In the genomic region with DNA sequence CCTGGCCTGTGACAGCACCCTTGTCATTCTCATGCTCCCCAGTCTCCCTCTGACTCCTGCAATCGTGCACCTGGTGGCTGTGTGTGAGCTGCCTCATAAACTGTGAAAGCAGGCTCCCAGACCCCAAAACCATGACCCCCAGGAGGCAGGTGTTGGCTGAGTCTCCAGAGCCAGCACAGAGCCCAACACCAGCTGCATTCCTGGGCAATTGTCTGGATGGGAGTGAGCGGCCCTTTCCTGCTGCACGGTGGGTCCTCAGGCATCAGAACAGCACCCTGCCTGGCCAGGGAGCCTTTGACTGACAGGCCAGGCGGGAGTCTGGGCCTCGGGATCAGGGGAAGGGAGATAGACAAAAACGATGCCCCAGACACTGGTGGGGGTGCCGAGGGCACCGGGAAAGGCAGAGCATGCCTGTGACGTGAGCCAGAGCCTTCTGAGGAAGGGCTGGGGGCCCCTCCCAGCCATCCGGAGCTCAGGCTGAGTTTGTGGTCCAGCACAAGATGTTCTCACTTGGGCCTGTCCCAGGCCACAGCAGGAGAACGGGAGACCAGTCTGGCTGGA, we compare ENCODE assay signal across 18 cellular contexts.
DNase-seq lines count a peak whose midpoint lies in the region; ATAC-seq and TF ChIP-seq lines count a peak whose summit lies in the region.
"Had no signal": no experiment of that assay in that cellular context is flagged by ENCODE, and none has a peak within 500 bp of the region (broad histone marks: within the 10 kb centered on the region; RNA-seq: fewer than 3 reads in every experiment).

No MANE protein-coding gene starts in this region.

- no peaks in the 10 kb centered on the region for H3K27me3 Mint-ChIP-seq in activated CD8-positive, alpha-beta T cell treated with anti-CD3 and anti-CD28 coated beads, Interleukin-2, amount 10 ng/mL, durations not matched to agents 7 days and 5 days (ENCODE audit: low read depth)
- peaks cover 4% of the 10 kb centered on the region for H3K27me3 Mint-ChIP-seq in activated CD8-positive, alpha-beta T cell treated with anti-CD3 and anti-CD28 coated beads for 36 hours

- 44 to 55% (median 54%) methylated on average over 10 to 11 of the region's 11 CpGs for WGBS in stomach, 5 donors

- no peak overlapping the region for H3K27ac ChIP-seq in stomach
- H3K27ac ChIP-seq: body of pancreas, thoracic aorta, VCaP had no signal

- H3K4me1 ChIP-seq in NT2/D1 (ENCODE audit: insufficient read depth, insufficient read length) (peaks cover 2% of the 10 kb centered on the region), stomach (no peaks in the 10 kb centered on the region)
- H3K4me1 ChIP-seq: body of pancreas had no signal

- H3K36me3 Mint-ChIP-seq in activated CD8-positive, alpha-beta T cell treated with anti-CD3 and anti-CD28 coated beads, Interleukin-2, amount 10 ng/mL, durations not matched to agents 7 days and 5 days (ENCODE audit: low read depth), result no peaks in the 10 kb centered on the region
- H3K36me3 Mint-ChIP-seq in activated CD8-positive, alpha-beta T cell treated with anti-CD3 and anti-CD28 coated beads for 36 hours (ENCODE audit: low read depth), result no peaks in the 10 kb centered on the region
- H3K36me3 Mint-ChIP-seq: T-cell had no signal

- H3K36me3 ChIP-seq in NT2/D1 (ENCODE audit: insufficient read depth, insufficient read length, low read length) (no peaks in the 10 kb centered on the region), stomach (no peaks in the 10 kb centered on the region)
- H3K36me3 ChIP-seq: thoracic aorta had no signal

- CTCF ChIA-PET in activated CD8-positive, alpha-beta T cell treated with anti-CD3 and anti-CD28 coated beads, Interleukin-2, amount 10 ng/mL, durations not matched to agents 7 days and 5 days (lab: Charles Lee), result no interaction called here
- CTCF ChIA-PET in activated CD8-positive, alpha-beta T cell treated with anti-CD3 and anti-CD28 coated beads for 36 hours (lab: Charles Lee), result no interaction called here

- no peak for ATAC-seq in activated CD8-positive, alpha-beta T cell treated with anti-CD3 and anti-CD28 coated beads, Interleukin-2, amount 10 ng/mL, durations not matched to agents 7 days and 5 days
- ATAC-seq in activated CD8-positive, alpha-beta T cell treated with anti-CD3 and anti-CD28 coated beads for 36 hours, result no peak
- ATAC-seq in GM21619 (IDR thresholded peaks at IDR 0.05; ENCODE audit: unreplicated experiment), result no peak
- ATAC-seq: body of pancreas, T-cell had no signal

- H3K4me3 ChIP-seq in NT2/D1 (ENCODE audit: insufficient read length, low read depth) (no peak overlapping the region), stomach (no peak overlapping the region)
- H3K4me3 ChIP-seq: body of pancreas, thoracic aorta had no signal

- H3K9me3 Mint-ChIP-seq in activated CD8-positive, alpha-beta T cell treated with anti-CD3 and anti-CD28 coated beads, Interleukin-2, amount 10 ng/mL, durations not matched to agents 7 days and 5 days (ENCODE audit: insufficient read depth), result no peaks in the 10 kb centered on the region
- no peaks in the 10 kb centered on the region for H3K9me3 Mint-ChIP-seq in activated CD8-positive, alpha-beta T cell treated with anti-CD3 and anti-CD28 coated beads for 36 hours
- H3K9me3 Mint-ChIP-seq: T-cell had no signal

- H3K9me3 ChIP-seq in NT2/D1 (ENCODE audit: insufficient read depth, low read length) (no peaks in the 10 kb centered on the region), stomach (no peaks in the 10 kb centered on the region)
- H3K9me3 ChIP-seq: body of pancreas, thoracic aorta had no signal

- TF ChIP-seq EP300 in stomach (IDR thresholded peaks at IDR 0.05), result no peak

- H3K4me1 Mint-ChIP-seq in activated CD8-positive, alpha-beta T cell treated with anti-CD3 and anti-CD28 coated beads, Interleukin-2, amount 10 ng/mL, durations not matched to agents 7 days and 5 days (ENCODE audit: low read depth), result no peaks in the 10 kb centered on the region
- no peaks in the 10 kb centered on the region for H3K4me1 Mint-ChIP-seq in activated CD8-positive, alpha-beta T cell treated with anti-CD3 and anti-CD28 coated beads for 36 hours (ENCODE audit: low read depth)
- H3K4me1 Mint-ChIP-seq: T-cell had no signal

- H3K27me3 ChIP-seq in NT2/D1 (ENCODE audit: insufficient read depth, insufficient read length) (peaks cover 3% of the 10 kb centered on the region), stomach (peaks cover 0 to 11% (median 6%) of the 10 kb centered on the region in 3 donors)
- H3K27me3 ChIP-seq: body of pancreas had no signal

- intact Hi-C loops in activated CD8-positive, alpha-beta T cell treated with anti-CD3 and anti-CD28 coated beads for 36 hours (cut with micrococcal nuclease), result no loop called here
- intact Hi-C loops in stomach (cut with DNase I; ENCODE audit: low total_unique reads), result no loop called here

- POLR2A ChIA-PET in activated CD8-positive, alpha-beta T cell treated with anti-CD3 and anti-CD28 coated beads, Interleukin-2, amount 10 ng/mL, durations not matched to agents 7 days and 5 days (lab: Charles Lee), result no interaction called here
- POLR2A ChIA-PET in activated CD8-positive, alpha-beta T cell treated with anti-CD3 and anti-CD28 coated beads for 36 hours (lab: Charles Lee), result no interaction called here

- H3K4me3 Mint-ChIP-seq in activated CD8-positive, alpha-beta T cell treated with anti-CD3 and anti-CD28 coated beads, Interleukin-2, amount 10 ng/mL, durations not matched to agents 7 days and 5 days, result no peak overlapping the region
- H3K4me3 Mint-ChIP-seq in activated CD8-positive, alpha-beta T cell treated with anti-CD3 and anti-CD28 coated beads for 36 hours, result no peak overlapping the region
- H3K4me3 Mint-ChIP-seq: T-cell had no signal

- TF ChIP-seq POLR2A in stomach (IDR thresholded peaks at IDR 0.05), result no peak

- peak overlapping the region; percentile 10 for H3K9ac ChIP-seq in NT2/D1 (ENCODE audit: insufficient read length, low read depth)

- no peak for TF ChIP-seq CTCF in activated CD8-positive, alpha-beta T cell treated with anti-CD3 and anti-CD28 coated beads for 36 hours (IDR thresholded peaks at IDR 0.05)
- TF ChIP-seq CTCF in stomach (IDR thresholded peaks at IDR 0.05), result no peak

- no peak overlapping the region for H3K27ac Mint-ChIP-seq in activated CD8-positive, alpha-beta T cell treated with anti-CD3 and anti-CD28 coated beads, Interleukin-2, amount 10 ng/mL, durations not matched to agents 7 days and 5 days
- H3K27ac Mint-ChIP-seq in activated CD8-positive, alpha-beta T cell treated with anti-CD3 and anti-CD28 coated beads for 36 hours, result no peak overlapping the region
- H3K27ac Mint-ChIP-seq: T-cell had no signal

- peak; percentile 10 for DNase-seq in activated CD8-positive, alpha-beta T cell treated with anti-CD3 and anti-CD28 coated beads, Interleukin-2, amount 10 ng/mL, durations not matched to agents 7 days and 5 days
- no peak for DNase-seq in activated CD8-positive, alpha-beta T cell treated with anti-CD3 and anti-CD28 coated beads for 36 hours
- DNase-seq in NT2/D1 (ENCODE audit: low read depth, low spot score) (no peak), iPS-NIHi11 (ENCODE audit: low spot score) (peak; percentile 41), stomach (peak; percentile 17), GM19240 (ENCODE audit: insufficient read length, low spot score) (no peak)
- DNase-seq in activated CD4-positive, CD25-positive, alpha-beta regulatory T cell treated with anti-CD3 and anti-CD28 coated beads, Interleukin-2, amount 50 U/mL, for 72 hours, result no peak
- DNase-seq: activated naive CD4-positive, alpha-beta T cell treated with Interleukin-2 at 50 U/mL for 16 hours; body of pancreas; DMS153; IMR-90; MM.1S; NCI-H1694 treated with DMSO at 0.1 percent for 48 hours; NK-92 treated with Interleukin-12 subunit alpha and Interleukin-12 subunit beta, amount 100 ng/mL, for 24 hours had no signal

Comparison
In these comparisons a context has a peak if more than half of its experiments do, and no peak if none do; other contexts are left out.
1. DNase-seq: peak in activated CD8-positive, alpha-beta T cell treated with anti-CD3 and anti-CD28 coated beads, Interleukin-2, amount 10 ng/mL, durations not matched to agents 7 days and 5 days (single experiment), iPS-NIHi11 (single experiment) and stomach (single experiment); none in activated CD8-positive, alpha-beta T cell treated with anti-CD3 and anti-CD28 coated beads for 36 hours (single experiment), NT2/D1 (single experiment), activated CD4-positive, CD25-positive, alpha-beta regulatory T cell treated with anti-CD3 and anti-CD28 coated beads, Interleukin-2, amount 50 U/mL, for 72 hours (single experiment) and GM19240 (single experiment).